Comparison of ENCODE assay signal across 23 cellular contexts in genomic region chr10:30403494-30403893, GRCh38.
"Had no signal": no experiment of that assay in that cellular context is flagged by ENCODE, and none has a peak within 500 bp of the region (broad histone marks: within the 10 kb centered on the region; RNA-seq: fewer than 3 reads in every experiment).

No MANE protein-coding gene starts in this region.

- ATAC-seq: gastrocnemius medialis, heart right ventricle, left cardiac atrium, left lung, left ventricle myocardium superior, lower lobe of right lung, mucosa of descending colon had no signal

- FAIRE-seq: colon, endothelial cell of umbilical vein had no signal

- DNase-seq: dermis blood vessel endothelial cell; dorsolateral prefrontal cortex; effector CD4-positive, alpha-beta T cell; effector memory CD4-positive, alpha-beta T cell; esophagus squamous epithelium; foreskin fibroblast; foreskin melanocyte; gastrocnemius medialis; glutamatergic neuron; head of caudate nucleus; heart right ventricle; hippocampal formation; immature natural killer cell; islet precursor cell; left cardiac atrium; left lung; left ventricle myocardium superior; lower lobe of right lung; mesenchymal stem cell; mucosa of descending colon had no signal

- H3K9me3 ChIP-seq: gastrocnemius medialis had no signal

- H3K27me3 ChIP-seq: esophagus squamous epithelium, gastrocnemius medialis, heart right ventricle, left lung had no signal

- H3K36me3 ChIP-seq: esophagus squamous epithelium, gastrocnemius medialis, heart right ventricle, left lung, lower lobe of right lung had no signal

- H3K4me3 ChIP-seq: coronary artery, dorsolateral prefrontal cortex, esophagus squamous epithelium, gastrocnemius medialis, heart right ventricle, left lung, lower lobe of right lung, mucosa of descending colon had no signal

- H3K4me1 ChIP-seq: esophagus squamous epithelium, gastrocnemius medialis, heart right ventricle, left lung, lower lobe of right lung had no signal

- H3K27ac ChIP-seq: coronary artery, dorsolateral prefrontal cortex, esophagus squamous epithelium, gastrocnemius medialis, heart right ventricle, left lung, lower lobe of right lung had no signal
